18 cellular contexts compared by ENCODE assay signal in genomic region chr3:23383875-23384274, GRCh38.
"Had no signal": no experiment of that assay in that cellular context is flagged by ENCODE, and none has a peak within 500 bp of the region (broad histone marks: within the 10 kb centered on the region; RNA-seq: fewer than 3 reads in every experiment).

No MANE protein-coding gene starts in this region.

- H3K4me3 ChIP-seq: coronary artery, dorsolateral prefrontal cortex, esophagus muscularis mucosa, heart right ventricle, left lung, lower lobe of right lung, mucosa of descending colon had no signal

- H3K36me3 ChIP-seq: esophagus muscularis mucosa, heart right ventricle, left lung, lower lobe of right lung had no signal

- H3K9me3 ChIP-seq: esophagus muscularis mucosa, heart right ventricle, left lung, lower lobe of right lung, mucosa of descending colon had no signal

- H3K4me1 ChIP-seq: foreskin keratinocyte, left lung, lower lobe of right lung had no signal

- ATAC-seq: foreskin keratinocyte, heart right ventricle, left cardiac atrium, left lung, left ventricle myocardium superior, lower lobe of right lung, mucosa of descending colon had no signal

- H3K27me3 ChIP-seq: dorsolateral prefrontal cortex, esophagus muscularis mucosa, foreskin keratinocyte, heart right ventricle, left lung had no signal

- H3K27ac ChIP-seq: coronary artery, dorsolateral prefrontal cortex, esophagus muscularis mucosa, foreskin keratinocyte, heart right ventricle, left lung, lower lobe of right lung had no signal

- DNase-seq: dermis blood vessel endothelial cell; dorsolateral prefrontal cortex; effector CD4-positive, alpha-beta T cell; effector memory CD4-positive, alpha-beta T cell; foreskin keratinocyte; glutamatergic neuron; head of caudate nucleus; heart right ventricle; hippocampal formation; left cardiac atrium; left lung; left ventricle myocardium superior; lower lobe of right lung; mesenchymal stem cell; mucosa of descending colon; naive B cell had no signal
